11 cellular contexts compared by ENCODE assay signal in the genomic region with DNA sequence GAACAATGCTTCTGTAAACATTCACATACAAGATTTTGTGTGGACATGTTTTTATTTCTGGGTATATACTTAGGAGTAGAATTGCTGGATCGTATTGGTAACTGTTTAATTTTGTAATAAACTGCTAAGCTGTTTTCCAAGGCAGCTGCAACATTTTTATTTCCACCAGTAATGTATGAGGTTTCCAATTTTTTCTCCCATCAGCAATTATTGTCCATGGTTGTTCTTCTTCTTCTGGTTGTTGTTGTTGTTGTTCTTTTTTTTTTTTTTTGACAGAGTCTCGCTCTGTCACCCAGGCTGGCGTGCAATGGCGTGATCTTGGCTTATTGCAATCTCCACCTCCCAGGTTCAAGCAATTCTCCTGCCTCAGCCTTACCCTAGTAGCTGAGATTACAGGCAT.
"Had no signal": no experiment of that assay in that cellular context is flagged by ENCODE, and none has a peak within 500 bp of the region (broad histone marks: within the 10 kb centered on the region; RNA-seq: fewer than 3 reads in every experiment).

No MANE protein-coding gene starts in this region.

- H3K27ac ChIP-seq: GM23248 had no signal

- H3K4me2 ChIP-seq: GM23338 had no signal

- H2AFZ ChIP-seq: GM23248, GM23338 had no signal

- ATAC-seq: GM23338, HCT116 had no signal

- H3K9ac ChIP-seq: GM23248 had no signal

- H3K4me3 ChIP-seq: GM23248, GM23338, HAP-1 had no signal

- FAIRE-seq: H1, H54 had no signal

- H3K4me3 Mint-ChIP-seq: GM23338, H9, HFFc6 had no signal

- DNase-seq: GM23248, GOT3, H7, H9, HCEC 1CT, HFFc6 had no signal

- H3K27ac Mint-ChIP-seq: GM23338, H9, HFFc6 had no signal

- H3K9me3 Mint-ChIP-seq: GM23338, H9, HFFc6 had no signal

- H3K9me3 ChIP-seq: HAP-1 had no signal
